In the genomic region with DNA sequence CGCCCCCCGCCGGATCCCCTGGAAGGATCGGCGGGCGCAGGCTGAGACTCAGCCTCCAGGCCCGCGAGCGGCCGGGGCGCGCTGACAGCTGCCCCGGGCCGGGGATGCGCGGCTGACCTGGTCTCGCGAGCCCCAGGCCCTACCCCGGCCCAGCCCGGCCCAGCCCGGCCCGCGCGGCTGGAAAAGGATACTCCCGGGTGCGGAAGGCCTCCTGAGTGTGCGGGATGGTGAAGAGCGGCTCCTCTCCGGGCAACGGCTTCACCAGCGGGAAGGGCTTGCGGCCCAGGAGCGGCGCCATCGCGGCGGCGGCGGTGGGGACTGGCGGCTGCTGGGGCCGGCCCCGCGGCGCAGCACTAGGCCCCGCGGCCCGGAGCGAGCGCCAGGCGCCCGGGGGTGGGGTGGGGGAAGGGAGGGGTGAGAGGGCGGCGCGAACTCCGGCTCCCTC, we compare ENCODE assay signal across 8 cellular contexts. TPM values are rescaled to one million over a fixed set of nuclear protein-coding genes. Genes with fewer than 3 reads are reported as not detected.
DNase-seq lines count a peak whose midpoint lies in the region; ATAC-seq and TF ChIP-seq lines count a peak whose summit lies in the region.

No MANE protein-coding gene starts in this region.

- ATAC-seq in GM19463 (IDR thresholded peaks at IDR 0.05; ENCODE audit: unreplicated experiment) (peak; percentile 46), HG03460 (IDR thresholded peaks at IDR 0.05; ENCODE audit: unreplicated experiment) (peak; percentile 32), naive B cell (ENCODE audit: low read depth in 2 of 2) (peak; percentile 33 to 36)

- H3K27ac ChIP-seq in esophagus muscularis mucosa (replicated peaks in 1 of 4), result peak overlapping the region; percentile 88 to 96 (median 94)

- peak; percentile 82 for DNase-seq in NCI-H2227 (lab: John Stamatoyannopoulos, UW; ENCODE audit: unreplicated experiment)
- no peak for DNase-seq in NCI-H2227 treated with DMSO at 0.1 percent for 48 hours (lab: John Stamatoyannopoulos, UW)
- DNase-seq in T-helper 9 cell, result peak; percentile 45
- DNase-seq in esophagus muscularis mucosa (ENCODE audit: extremely low spot score), result peak; percentile 93
- no peak for DNase-seq in naive B cell
- DNase-seq in Ammon's horn (ENCODE audit: low spot score), result no peak

- WGBS in esophagus muscularis mucosa, result no CpG with 5 or more reads among the region's 55 CpGs

- TF ChIP-seq EP300 in esophagus muscularis mucosa (IDR thresholded peaks at IDR 0.05), result no peak

- peak overlapping the region in 1 of 6 donors; percentile 95 for H3K27ac Mint-ChIP-seq in naive B cell

- no peaks in the 10 kb centered on the region for H3K27me3 Mint-ChIP-seq in naive B cell

- no peak for TF ChIP-seq POLR2A in esophagus muscularis mucosa (IDR thresholded peaks at IDR 0.05; ENCODE audit: low read depth)

- intact Hi-C loops in esophagus muscularis mucosa (cut with DNase I), result loop anchor here (2.0 to 5.0 kb wide), 2 partner anchors 36 to 57 kb away; partner anchors contain the start of genes BCL7B and TBL2

- H3K36me3 ChIP-seq in esophagus muscularis mucosa, result peaks cover 0 to 8% (median 3%) of the 10 kb centered on the region in 4 donors

- peaks cover 35 to 54% (median 52%) of the 10 kb centered on the region in 4 donors for H3K4me1 ChIP-seq in esophagus muscularis mucosa

- H3K9me3 Mint-ChIP-seq in naive B cell, result peaks cover 0 to 4% (median 0%) of the 10 kb centered on the region in 7 donors

- no peak for TF ChIP-seq CTCF in esophagus muscularis mucosa (IDR thresholded peaks at IDR 0.05)

- H3K9me3 ChIP-seq in esophagus muscularis mucosa, result no peaks in the 10 kb centered on the region

- no peaks in the 10 kb centered on the region for H3K36me3 Mint-ChIP-seq in naive B cell

- H3K4me3 Mint-ChIP-seq in naive B cell, result peak overlapping the region in 6 of 8 donors; percentile 37 to 98 (median 86)

- no peaks in the 10 kb centered on the region for H3K27me3 ChIP-seq in esophagus muscularis mucosa

- H3K4me3 ChIP-seq in esophagus muscularis mucosa, result peak overlapping the region; percentile 71 to 95 (median 90)

- peaks cover 45 to 69% (median 64%) of the 10 kb centered on the region in 3 donors for H3K4me1 Mint-ChIP-seq in naive B cell

RNA-seq across cellular contexts. Expression of gene BAZ1B, which starts 0.4 kb away (rescaled TPM):
- 10 to 100 TPM; 55.3 to 72.2 (median 66.2) TPM for total RNA-seq in esophagus muscularis mucosa
- 10 to 100 TPM in 5 of 6 donors, 1 to 10 TPM in 1; 8.6 to 31.2 (median 13.5) TPM for polyA plus RNA-seq in naive B cell (ENCODE audit: low read depth in 6 of 6)

RNA-seq across cellular contexts. Expression of gene BCL7B, which starts 35.8 kb away (rescaled TPM):
- 100 to 1,000 TPM; 107 to 131 (median 109) TPM for total RNA-seq in esophagus muscularis mucosa
- polyA plus RNA-seq in naive B cell (ENCODE audit: low read depth in 6 of 6), result 100 to 1,000 TPM in 1 of 6 donors, 10 to 100 TPM in 5; 83.3 to 112 (median 88.9) TPM

RNA-seq across cellular contexts. Expression of gene TBL2, which starts 56.7 kb away (rescaled TPM):
- 10 to 100 TPM; 19.1 to 52.5 (median 38.2) TPM for total RNA-seq in esophagus muscularis mucosa
- 10 to 100 TPM; 15.6 to 34.0 (median 21.3) TPM for polyA plus RNA-seq in naive B cell (ENCODE audit: low read depth in 6 of 6)

Comparison
In these comparisons a context has a peak if more than half of its experiments do, and no peak if none do; other contexts are left out.
1. DNase-seq: peak in NCI-H2227 (single experiment), T-helper 9 cell (single experiment) and esophagus muscularis mucosa (single experiment); none in NCI-H2227 treated with DMSO at 0.1 percent for 48 hours (single experiment), naive B cell (single experiment) and Ammon's horn (single experiment).
2. Peak in every context shown above with its lines, with median percentiles within 50 percentile points of each other: ATAC-seq.